Comparison of ENCODE assay signal across 7 cellular contexts in the genomic region with DNA sequence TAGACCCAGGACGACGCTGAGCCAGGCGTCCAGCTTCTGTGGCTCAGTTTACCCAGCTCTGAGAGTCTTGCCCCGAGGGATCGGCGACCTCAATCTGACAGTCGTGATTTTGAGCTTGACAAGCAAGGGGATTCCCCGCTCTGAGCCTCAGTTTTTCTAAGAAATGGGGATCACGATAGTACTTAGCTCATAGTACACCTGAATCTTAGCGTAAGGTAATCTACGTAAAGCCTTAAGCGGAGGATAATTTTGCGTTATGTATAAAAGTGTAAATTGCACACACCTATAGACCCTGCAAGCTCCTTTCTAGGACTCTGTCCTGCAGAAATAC. TPM values are rescaled to one million over a fixed set of nuclear protein-coding genes. Genes with fewer than 3 reads are reported as not detected.
DNase-seq lines count a peak whose midpoint lies in the region; ATAC-seq and TF ChIP-seq lines count a peak whose summit lies in the region.

No MANE protein-coding gene starts in this region.

- no peaks in the 10 kb centered on the region for H3K9me3 Mint-ChIP-seq in stimulated activated memory B cell treated with anti-CD40 and anti-IgM and Interleukin-4, amounts not matched to agents 10 μg/mL and 1 μg/mL and 100 μg/mL, for 72 hours

- peak overlapping the region; percentile 99 for H3K27ac Mint-ChIP-seq in stimulated activated memory B cell treated with anti-CD40 and anti-IgM and Interleukin-4, amounts not matched to agents 10 μg/mL and 1 μg/mL and 100 μg/mL, for 72 hours

- no peaks in the 10 kb centered on the region for H3K9me3 ChIP-seq in Peyer's patch

- DNase-seq in H7 (no peak), Peyer's patch (no peak), foreskin keratinocyte (no peak), DMS153 treated with DMSO at 0.1 percent for 48 hours (lab: John Stamatoyannopoulos, UW; ENCODE audit: unreplicated experiment) (no peak), NCI-H1694 treated with DMSO at 0.1 percent for 48 hours (lab: John Stamatoyannopoulos, UW) (no peak)

- H3K4me3 ChIP-seq in H7 (ENCODE audit: insufficient read depth, low read depth, low read length) (peak overlapping the region; percentile 63), Peyer's patch (peak overlapping the region; percentile 71 to 95 (median 82))

- H3K36me3 Mint-ChIP-seq in stimulated activated memory B cell treated with anti-CD40 and anti-IgM and Interleukin-4, amounts not matched to agents 10 μg/mL and 1 μg/mL and 100 μg/mL, for 72 hours: peaks cover 50% of the 10 kb centered on the region

- H3K27me3 ChIP-seq in H7 (ENCODE audit: control insufficient read depth, insufficient read depth, low read length) (no peaks in the 10 kb centered on the region), Peyer's patch (no peaks in the 10 kb centered on the region), foreskin keratinocyte (no peaks in the 10 kb centered on the region)

- TF ChIP-seq POLR2A in Peyer's patch (IDR thresholded peaks at IDR 0.05): no peak

- peaks cover 32% of the 10 kb centered on the region for H3K4me1 Mint-ChIP-seq in stimulated activated memory B cell treated with anti-CD40 and anti-IgM and Interleukin-4, amounts not matched to agents 10 μg/mL and 1 μg/mL and 100 μg/mL, for 72 hours

- H3K36me3 ChIP-seq in H7 (replicated peaks; ENCODE audit: control insufficient read depth, insufficient read depth, low read length) (peaks cover 17% of the 10 kb centered on the region), Peyer's patch (peaks cover 0 to 46% (median 0%) of the 10 kb centered on the region in 3 donors)

- H3K4me1 ChIP-seq in Peyer's patch: peaks cover 0 to 15% (median 3%) of the 10 kb centered on the region in 4 donors
- H3K4me1 ChIP-seq in foreskin keratinocyte: peaks cover 5% of the 10 kb centered on the region

- peak overlapping the region; percentile 49 to 88 (median 54) for H3K27ac ChIP-seq in Peyer's patch
- H3K27ac ChIP-seq in foreskin keratinocyte: peak overlapping the region; percentile 12

- no peak for TF ChIP-seq CTCF in Peyer's patch (IDR thresholded peaks at IDR 0.05)
- TF ChIP-seq CTCF in foreskin keratinocyte (conservative IDR thresholded peaks at IDR 0.05): no peak

- H3K27me3 Mint-ChIP-seq in stimulated activated memory B cell treated with anti-CD40 and anti-IgM and Interleukin-4, amounts not matched to agents 10 μg/mL and 1 μg/mL and 100 μg/mL, for 72 hours: no peaks in the 10 kb centered on the region

- peak; percentile 8 for ATAC-seq in foreskin keratinocyte
- ATAC-seq in stimulated activated memory B cell treated with anti-CD40 and anti-IgM and Interleukin-4, amounts not matched to agents 10 μg/mL and 1 μg/mL and 100 μg/mL, for 72 hours: no peak
- no peak for ATAC-seq in HG02759 (IDR thresholded peaks at IDR 0.05; ENCODE audit: unreplicated experiment)

- H3K4me3 Mint-ChIP-seq in stimulated activated memory B cell treated with anti-CD40 and anti-IgM and Interleukin-4, amounts not matched to agents 10 μg/mL and 1 μg/mL and 100 μg/mL, for 72 hours: peak overlapping the region; percentile 97

RNA-seq across cellular contexts. Expression of a gene that starts 0.3 kb away (rescaled TPM):
- 33.4 and 47.1 TPM in 2 replicates for total RNA-seq in H7 (2014; rRNA removed; shearing (Covaris generic))
- total RNA-seq in Peyer's patch: 10 to 100 TPM in 3 of 4 donors, 1 to 10 TPM in 1; 3.3 to 66.7 (median 41.6) TPM
- total RNA-seq in foreskin keratinocyte: 52.2 and 55.9 TPM in 2 replicates
- polyA plus RNA-seq in foreskin keratinocyte: 60.5 and 64.7 TPM in 2 replicates

RNA-seq across cellular contexts. Expression of a gene that starts 0.6 kb away (rescaled TPM):
- total RNA-seq in H7 (2014; rRNA removed; shearing (Covaris generic)): 25.1 and 32.8 TPM in 2 replicates
- total RNA-seq in Peyer's patch (10 to 100 TPM; 30.8 to 41.4 (median 32.1) TPM), foreskin keratinocyte (68.0 and 91.7 TPM in 2 replicates)
- 97.6 and 115 TPM in 2 replicates for polyA plus RNA-seq in foreskin keratinocyte
